ENCODE assay signal across 8 cellular contexts in genomic region chr12:128914908-128915563, GRCh38.
DNase-seq lines count a peak whose midpoint lies in the region; ATAC-seq and TF ChIP-seq lines count a peak whose summit lies in the region.

No MANE protein-coding gene starts in this region.

- 27 to 34% methylated on average over 11 of the region's 11 CpGs for WGBS in GM23248 (ENCODE audit: low coverage in 1 of 2, low lambda C conversion rate in 2 of 2, missing lambda C conversion rate in 2 of 2), 2 experiments

- DNase-seq in medulla oblongata (ENCODE audit: extremely low spot score) (peak; percentile 86), DMS153 (lab: John Stamatoyannopoulos, UW) (no peak), GM23248 (no peak), uterus (no peak), omental fat pad (ENCODE audit: low spot score) (no peak)

- no peak for TF ChIP-seq POLR2A in uterus (IDR thresholded peaks at IDR 0.05)

- H3K27me3 ChIP-seq in GM23248 (replicated peaks; ENCODE audit: insufficient read depth) (no peaks in the 10 kb centered on the region), uterus (no peaks in the 10 kb centered on the region)

- ATAC-seq in GM18508 (IDR thresholded peaks at IDR 0.05; ENCODE audit: insufficient read depth, unreplicated experiment) (peak; percentile 95), GM21576 (IDR thresholded peaks at IDR 0.05; ENCODE audit: unreplicated experiment) (peak; percentile 99), omental fat pad (ENCODE audit: low FRiP score) (no peak)

- H3K9me2 ChIP-seq in GM23248 (ENCODE audit: insufficient read depth): no peaks in the 10 kb centered on the region

- in situ Hi-C loops in GM23248 (cut with MboI): no loop called here

- H3K9me3 ChIP-seq in KOPT-K1 (ENCODE audit: insufficient read depth, low read length, poor library complexity, severe bottlenecking): no peaks in the 10 kb centered on the region
- H3K9me3 ChIP-seq in GM23248 (ENCODE audit: low read depth): no peaks in the 10 kb centered on the region
- H3K9me3 ChIP-seq in uterus: no peaks in the 10 kb centered on the region

- H2AFZ ChIP-seq in GM23248: no peak overlapping the region

- no peaks in the 10 kb centered on the region for H3K4me1 ChIP-seq in GM23248 (ENCODE audit: insufficient read depth)
- H3K4me1 ChIP-seq in uterus: no peaks in the 10 kb centered on the region

- no peak overlapping the region for H3K9ac ChIP-seq in GM23248

- no peaks in the 10 kb centered on the region for H3K79me2 ChIP-seq in GM23248 (ENCODE audit: insufficient read depth)

- H3K36me3 ChIP-seq in KOPT-K1 (ENCODE audit: insufficient read depth, low read length) (no peaks in the 10 kb centered on the region), GM23248 (ENCODE audit: low read depth) (no peaks in the 10 kb centered on the region), uterus (no peaks in the 10 kb centered on the region)

- intact Hi-C loops in uterus (cut with DNase I; ENCODE audit: low total_unique reads): no loop called here

- H3K4me3 ChIP-seq in GM23248 (no peak overlapping the region), uterus (no peak overlapping the region)

- no peak for TF ChIP-seq CTCF in uterus (IDR thresholded peaks at IDR 0.05)
- TF ChIP-seq CTCF in omental fat pad (IDR thresholded peaks at IDR 0.05): no peak

- H3K4me2 ChIP-seq in GM23248 (ENCODE audit: unreplicated experiment): no peak overlapping the region

- H3K27ac ChIP-seq in KOPT-K1 (ENCODE audit: low read depth, low read length, poor library complexity, severe bottlenecking) (peak overlapping the region; percentile 91), GM23248 (no peak overlapping the region), uterus (no peak overlapping the region)

- no peaks in the 10 kb centered on the region for H3F3A ChIP-seq in GM23248 (ENCODE audit: insufficient read depth)

- H4K20me1 ChIP-seq in GM23248 (ENCODE audit: insufficient read depth): no peaks in the 10 kb centered on the region
